In the genomic region with DNA sequence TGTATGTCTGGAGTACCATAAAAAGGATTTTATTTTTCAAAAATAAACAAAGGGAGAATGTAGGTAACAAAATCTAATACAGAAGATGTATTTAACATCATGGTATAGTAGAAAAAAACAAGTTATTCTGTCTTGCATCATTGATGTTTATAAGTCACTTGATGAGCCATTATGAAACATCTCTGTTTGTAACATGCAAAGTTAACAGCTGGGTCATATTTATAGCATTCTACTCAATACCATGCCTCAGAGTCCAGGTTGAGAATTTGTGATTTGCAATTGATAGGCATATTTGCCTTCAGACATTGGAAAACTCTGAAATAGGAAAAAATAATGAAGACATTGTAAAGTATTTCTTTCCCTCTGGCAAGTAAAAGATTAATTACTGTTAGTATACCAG, we compare ENCODE assay signal across 1 cellular context.
TF ChIP-seq lines count a peak whose summit lies in the region.

No MANE protein-coding gene starts in this region.

TF ChIP-seq in GM23338, 12 proteins besides CTCF, POLR2A, EP300 and RAD21 (continued from another document):
- TF ChIP-seq, protein P1, sequence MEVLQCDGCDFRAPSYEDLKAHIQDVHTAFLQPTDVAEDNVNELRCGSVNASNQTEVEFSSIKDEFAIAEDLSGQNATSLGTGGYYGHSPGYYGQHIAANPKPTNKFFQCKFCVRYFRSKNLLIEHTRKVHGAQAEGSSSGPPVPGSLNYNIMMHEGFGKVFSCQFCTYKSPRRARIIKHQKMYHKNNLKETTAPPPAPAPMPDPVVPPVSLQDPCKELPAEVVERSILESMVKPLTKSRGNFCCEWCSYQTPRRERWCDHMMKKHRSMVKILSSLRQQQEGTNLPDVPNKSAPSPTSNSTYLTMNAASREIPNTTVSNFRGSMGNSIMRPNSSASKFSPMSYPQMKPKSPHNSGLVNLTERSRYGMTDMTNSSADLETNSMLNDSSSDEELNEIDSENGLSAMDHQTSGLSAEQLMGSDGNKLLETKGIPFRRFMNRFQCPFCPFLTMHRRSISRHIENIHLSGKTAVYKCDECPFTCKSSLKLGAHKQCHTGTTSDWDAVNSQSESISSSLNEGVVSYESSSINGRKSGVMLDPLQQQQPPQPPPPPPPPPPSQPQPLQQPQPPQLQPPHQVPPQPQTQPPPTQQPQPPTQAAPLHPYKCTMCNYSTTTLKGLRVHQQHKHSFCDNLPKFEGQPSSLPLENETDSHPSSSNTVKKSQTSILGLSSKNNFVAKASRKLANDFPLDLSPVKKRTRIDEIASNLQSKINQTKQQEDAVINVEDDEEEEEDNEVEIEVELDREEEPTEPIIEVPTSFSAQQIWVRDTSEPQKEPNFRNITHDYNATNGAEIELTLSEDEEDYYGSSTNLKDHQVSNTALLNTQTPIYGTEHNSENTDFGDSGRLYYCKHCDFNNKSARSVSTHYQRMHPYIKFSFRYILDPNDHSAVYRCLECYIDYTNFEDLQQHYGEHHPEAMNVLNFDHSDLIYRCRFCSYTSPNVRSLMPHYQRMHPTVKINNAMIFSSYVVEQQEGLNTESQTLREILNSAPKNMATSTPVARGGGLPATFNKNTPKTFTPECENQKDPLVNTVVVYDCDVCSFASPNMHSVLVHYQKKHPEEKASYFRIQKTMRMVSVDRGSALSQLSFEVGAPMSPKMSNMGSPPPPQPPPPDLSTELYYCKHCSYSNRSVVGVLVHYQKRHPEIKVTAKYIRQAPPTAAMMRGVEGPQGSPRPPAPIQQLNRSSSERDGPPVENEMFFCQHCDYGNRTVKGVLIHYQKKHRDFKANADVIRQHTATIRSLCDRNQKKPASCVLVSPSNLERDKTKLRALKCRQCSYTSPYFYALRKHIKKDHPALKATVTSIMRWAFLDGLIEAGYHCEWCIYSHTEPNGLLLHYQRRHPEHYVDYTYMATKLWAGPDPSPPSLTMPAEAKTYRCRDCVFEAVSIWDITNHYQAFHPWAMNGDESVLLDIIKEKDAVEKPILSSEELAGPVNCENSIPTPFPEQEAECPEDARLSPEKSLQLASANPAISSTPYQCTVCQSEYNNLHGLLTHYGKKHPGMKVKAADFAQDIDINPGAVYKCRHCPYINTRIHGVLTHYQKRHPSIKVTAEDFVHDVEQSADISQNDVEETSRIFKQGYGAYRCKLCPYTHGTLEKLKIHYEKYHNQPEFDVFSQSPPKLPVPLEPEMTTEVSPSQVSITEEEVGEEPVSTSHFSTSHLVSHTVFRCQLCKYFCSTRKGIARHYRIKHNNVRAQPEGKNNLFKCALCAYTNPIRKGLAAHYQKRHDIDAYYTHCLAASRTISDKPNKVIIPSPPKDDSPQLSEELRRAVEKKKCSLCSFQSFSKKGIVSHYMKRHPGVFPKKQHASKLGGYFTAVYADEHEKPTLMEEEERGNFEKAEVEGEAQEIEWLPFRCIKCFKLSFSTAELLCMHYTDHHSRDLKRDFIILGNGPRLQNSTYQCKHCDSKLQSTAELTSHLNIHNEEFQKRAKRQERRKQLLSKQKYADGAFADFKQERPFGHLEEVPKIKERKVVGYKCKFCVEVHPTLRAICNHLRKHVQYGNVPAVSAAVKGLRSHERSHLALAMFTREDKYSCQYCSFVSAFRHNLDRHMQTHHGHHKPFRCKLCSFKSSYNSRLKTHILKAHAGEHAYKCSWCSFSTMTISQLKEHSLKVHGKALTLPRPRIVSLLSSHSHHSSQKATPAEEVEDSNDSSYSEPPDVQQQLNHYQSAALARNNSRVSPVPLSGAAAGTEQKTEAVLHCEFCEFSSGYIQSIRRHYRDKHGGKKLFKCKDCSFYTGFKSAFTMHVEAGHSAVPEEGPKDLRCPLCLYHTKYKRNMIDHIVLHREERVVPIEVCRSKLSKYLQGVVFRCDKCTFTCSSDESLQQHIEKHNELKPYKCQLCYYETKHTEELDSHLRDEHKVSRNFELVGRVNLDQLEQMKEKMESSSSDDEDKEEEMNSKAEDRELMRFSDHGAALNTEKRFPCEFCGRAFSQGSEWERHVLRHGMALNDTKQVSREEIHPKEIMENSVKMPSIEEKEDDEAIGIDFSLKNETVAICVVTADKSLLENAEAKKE (CRISPR knock-in tag; IDR thresholded peaks at IDR 0.05) = no peak
- TF ChIP-seq CREB1 (CRISPR knock-in tag; IDR thresholded peaks at IDR 0.05; ENCODE audit: low read depth) (no peak), ZNF331 (CRISPR knock-in tag; IDR thresholded peaks at IDR 0.05; ENCODE audit: low read depth) (no peak), EZH2phosphoT487 (IDR thresholded peaks at IDR 0.05; ENCODE audit: unreplicated experiment) (no peak), ZNF114 (CRISPR knock-in tag; IDR thresholded peaks at IDR 0.05) (no peak), NANOG (IDR thresholded peaks at IDR 0.05; ENCODE audit: borderline replicate concordance) (no peak)
- TF ChIP-seq, protein P2, sequence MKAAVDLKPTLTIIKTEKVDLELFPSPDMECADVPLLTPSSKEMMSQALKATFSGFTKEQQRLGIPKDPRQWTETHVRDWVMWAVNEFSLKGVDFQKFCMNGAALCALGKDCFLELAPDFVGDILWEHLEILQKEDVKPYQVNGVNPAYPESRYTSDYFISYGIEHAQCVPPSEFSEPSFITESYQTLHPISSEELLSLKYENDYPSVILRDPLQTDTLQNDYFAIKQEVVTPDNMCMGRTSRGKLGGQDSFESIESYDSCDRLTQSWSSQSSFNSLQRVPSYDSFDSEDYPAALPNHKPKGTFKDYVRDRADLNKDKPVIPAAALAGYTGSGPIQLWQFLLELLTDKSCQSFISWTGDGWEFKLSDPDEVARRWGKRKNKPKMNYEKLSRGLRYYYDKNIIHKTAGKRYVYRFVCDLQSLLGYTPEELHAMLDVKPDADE (IDR thresholded peaks at IDR 0.05) = no peak
